23 cellular contexts compared by ENCODE assay signal in the genomic region with DNA sequence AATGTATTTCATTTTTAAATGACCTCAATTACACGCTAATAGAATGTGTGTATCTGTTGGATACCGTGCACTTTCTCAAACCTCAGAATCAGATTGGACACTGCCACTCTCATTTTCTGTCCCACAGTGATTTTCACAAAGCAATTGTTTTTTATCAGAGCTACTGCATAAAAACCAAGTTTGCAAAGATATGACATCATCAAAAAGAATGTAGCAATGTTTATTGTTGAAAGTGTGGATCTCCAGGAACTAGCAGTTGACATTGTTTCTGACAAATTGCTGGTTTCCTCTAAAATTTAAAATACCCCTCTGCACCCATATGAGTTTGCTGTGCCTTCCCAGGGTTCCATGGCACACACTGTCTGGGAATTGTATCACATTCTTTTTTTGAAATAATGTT.
DNase-seq lines count a peak whose midpoint lies in the region; ATAC-seq and TF ChIP-seq lines count a peak whose summit lies in the region.
"Had no signal": no experiment of that assay in that cellular context is flagged by ENCODE, and none has a peak within 500 bp of the region (broad histone marks: within the 10 kb centered on the region; RNA-seq: fewer than 3 reads in every experiment).

No MANE protein-coding gene starts in this region.

- H3K9ac ChIP-seq in PC-3 (ENCODE audit: low read length) (no peak overlapping the region), mesenchymal stem cell (ENCODE audit: low read length) (no peak overlapping the region)

- H3K27ac Mint-ChIP-seq in CD4-positive, alpha-beta T cell: no peak overlapping the region
- H3K27ac Mint-ChIP-seq: activated naive CD8-positive, alpha-beta T cell treated with anti-CD3 and anti-CD28 coated beads for 36 hours; activated T-helper 17 cell treated with anti-CD3 and anti-CD28 coated beads, Interleukin-2, amount 50 U/mL, for 72 hours had no signal

- no peak overlapping the region for H2BK120ac ChIP-seq in mesenchymal stem cell (ENCODE audit: low read depth, low read length)

- TF ChIP-seq CTCF in PC-3 (conservative IDR thresholded peaks at IDR 0.05; ENCODE audit: low read depth, low read length) (no peak), epithelial cell of esophagus (IDR thresholded peaks at IDR 0.05; ENCODE audit: insufficient read depth, low read depth, low read length, missing control alignments) (no peak), esophagus muscularis mucosa (IDR thresholded peaks at IDR 0.05) (no peak)
- TF ChIP-seq CTCF in CD4-positive, alpha-beta T cell (IDR thresholded peaks at IDR 0.05): no peak

- no peaks in the 10 kb centered on the region for H3K79me2 ChIP-seq in PC-3 (ENCODE audit: low read length)

- H2BK12ac ChIP-seq in mesenchymal stem cell (ENCODE audit: low read length in 2 of 2): no peak overlapping the region

- H3K4me2 ChIP-seq in PC-3 (ENCODE audit: low read length) (no peak overlapping the region), mesenchymal stem cell (ENCODE audit: low read length, poor library complexity, severe bottlenecking) (no peak overlapping the region)

- no peak overlapping the region for H3K4me3 Mint-ChIP-seq in CD4-positive, alpha-beta T cell
- H3K4me3 Mint-ChIP-seq: activated naive CD8-positive, alpha-beta T cell treated with anti-CD3 and anti-CD28 coated beads for 36 hours; activated T-helper 17 cell treated with anti-CD3 and anti-CD28 coated beads, Interleukin-2, amount 50 U/mL, for 72 hours had no signal

- ATAC-seq in PC-3: no peak
- no peak for ATAC-seq in CD4-positive, alpha-beta T cell (ENCODE audit: poor library complexity)
- ATAC-seq in right cardiac atrium: no peak
- no peak for ATAC-seq in left ventricle myocardium superior
- ATAC-seq: activated T-helper 17 cell treated with anti-CD3 and anti-CD28 coated beads, Interleukin-2, amount 50 U/mL, for 72 hours; gastrocnemius medialis; stimulated activated naive CD8-positive, alpha-beta T cell treated with anti-CD3 and anti-CD28 coated beads, Interleukin-15, Interleukin-2, amounts not matched to agents 100 U/mL and 50 U/mL, for 24 hours had no signal

- H2AK5ac ChIP-seq in mesenchymal stem cell (ENCODE audit: low read length, severe bottlenecking): no peak overlapping the region

- POLR2A ChIA-PET in PC-3 (lab: Charles Lee; ENCODE audit: unreplicated experiment): no interaction called here
- POLR2A ChIA-PET in CD4-positive, alpha-beta T cell (lab: Charles Lee): no interaction called here

- H3F3A ChIP-seq in PC-3 (ENCODE audit: low read length, unreplicated experiment): no peaks in the 10 kb centered on the region

- peaks cover 7% of the 10 kb centered on the region for H3K27me3 Mint-ChIP-seq in CD4-positive, alpha-beta T cell

- H3K36me3 ChIP-seq in PC-3 (ENCODE audit: low read depth, low read length): no peaks in the 10 kb centered on the region
- H3K36me3 ChIP-seq in mesenchymal stem cell (ENCODE audit: control insufficient read depth in 1 of 2, insufficient read depth in 2 of 2, low read depth in 1 of 2, low read length in 2 of 2): no peaks in the 10 kb centered on the region
- H3K36me3 ChIP-seq in esophagus muscularis mucosa: no peaks in the 10 kb centered on the region
- H3K36me3 ChIP-seq: brain microvascular endothelial cell, gastrocnemius medialis, spleen, tibial artery, WERI-Rb-1 had no signal

- no peak overlapping the region for H2BK5ac ChIP-seq in mesenchymal stem cell (ENCODE audit: low read depth, low read length, poor library complexity, severe bottlenecking)

- H4K8ac ChIP-seq in mesenchymal stem cell (ENCODE audit: low read length): no peak overlapping the region

- WGBS in mesenchymal stem cell: 78% methylated on average over 2 of the region's 2 CpGs
- 88% methylated on average over 2 of the region's 2 CpGs for WGBS in esophagus muscularis mucosa
- 60% methylated on average over 2 of the region's 2 CpGs for WGBS in right cardiac atrium

- TF ChIP-seq EP300 in esophagus muscularis mucosa (IDR thresholded peaks at IDR 0.05): no peak

- H4K91ac ChIP-seq in mesenchymal stem cell (ENCODE audit: low read length): no peak overlapping the region

- H3K9me2 ChIP-seq in PC-3 (replicated peaks; ENCODE audit: low read length): no peaks in the 10 kb centered on the region

- H3K4me1 Mint-ChIP-seq in CD4-positive, alpha-beta T cell (ENCODE audit: low read depth): no peaks in the 10 kb centered on the region
- H3K4me1 Mint-ChIP-seq: activated naive CD8-positive, alpha-beta T cell treated with anti-CD3 and anti-CD28 coated beads for 36 hours; activated T-helper 17 cell treated with anti-CD3 and anti-CD28 coated beads, Interleukin-2, amount 50 U/mL, for 72 hours had no signal

- no peak overlapping the region for H3K14ac ChIP-seq in mesenchymal stem cell (ENCODE audit: low read length in 2 of 2)

- no peaks in the 10 kb centered on the region for H3K36me3 Mint-ChIP-seq in CD4-positive, alpha-beta T cell (ENCODE audit: low read depth)
- H3K36me3 Mint-ChIP-seq: activated naive CD8-positive, alpha-beta T cell treated with anti-CD3 and anti-CD28 coated beads for 36 hours had no signal

- no peak overlapping the region for H3K4ac ChIP-seq in mesenchymal stem cell (ENCODE audit: low read depth in 1 of 2, low read length in 2 of 2)

- no peak overlapping the region for H2AFZ ChIP-seq in PC-3 (ENCODE audit: low read length)
- H2AFZ ChIP-seq in mesenchymal stem cell (ENCODE audit: low read depth, low read length): no peak overlapping the region

- TF ChIP-seq POLR2A in esophagus muscularis mucosa (IDR thresholded peaks at IDR 0.05; ENCODE audit: low read depth): no peak

- no peak overlapping the region for H2BK15ac ChIP-seq in mesenchymal stem cell (ENCODE audit: low read depth, poor library complexity, severe bottlenecking)

- no peaks in the 10 kb centered on the region for H3K79me1 ChIP-seq in mesenchymal stem cell (replicated peaks; ENCODE audit: low read length, poor library complexity, severe bottlenecking)

- no TSS peak for BruUV-seq in PC-3 (replicated peaks; lab: Mats Ljungman, UMichigan)

- no peak overlapping the region for H3K18ac ChIP-seq in mesenchymal stem cell (ENCODE audit: low read depth in 1 of 2, low read length in 2 of 2)

- H3K9me3 Mint-ChIP-seq in CD4-positive, alpha-beta T cell: no peaks in the 10 kb centered on the region
- H3K9me3 Mint-ChIP-seq: activated naive CD8-positive, alpha-beta T cell treated with anti-CD3 and anti-CD28 coated beads for 36 hours; activated T-helper 17 cell treated with anti-CD3 and anti-CD28 coated beads, Interleukin-2, amount 50 U/mL, for 72 hours had no signal

- H3K4me1 ChIP-seq in PC-3 (ENCODE audit: insufficient read depth, low read length) (no peaks in the 10 kb centered on the region), mesenchymal stem cell (ENCODE audit: control insufficient read depth, insufficient read depth, low read depth, low read length) (no peaks in the 10 kb centered on the region), esophagus muscularis mucosa (no peaks in the 10 kb centered on the region), right cardiac atrium (ENCODE audit: control insufficient read depth, insufficient read depth, low read length) (no peaks in the 10 kb centered on the region)
- H3K4me1 ChIP-seq: gastrocnemius medialis, spleen, tibial artery had no signal

- H3K27me3 ChIP-seq in PC-3 (ENCODE audit: low read length) (peaks cover 13% of the 10 kb centered on the region; the same call in 1 of the 2 replicates), mesenchymal stem cell (ENCODE audit: control insufficient read depth in 1 of 2, insufficient read depth in 1 of 2, low read length in 2 of 2) (no peaks in the 10 kb centered on the region), esophagus muscularis mucosa (no peaks in the 10 kb centered on the region), right cardiac atrium (ENCODE audit: control insufficient read depth, insufficient read depth) (no peaks in the 10 kb centered on the region)
- H3K27me3 ChIP-seq in CD4-positive, alpha-beta T cell (ENCODE audit: control insufficient read depth, insufficient read depth, low read length): no peaks in the 10 kb centered on the region
- H3K27me3 ChIP-seq: brain microvascular endothelial cell, gastrocnemius medialis, spleen, tibial artery had no signal

- H3K23ac ChIP-seq in mesenchymal stem cell (ENCODE audit: low read length in 2 of 2): no peak overlapping the region

- H3K4me3 ChIP-seq in PC-3 (ENCODE audit: low read length) (no peak overlapping the region), epithelial cell of esophagus (ENCODE audit: low read length) (no peak overlapping the region), mesenchymal stem cell (ENCODE audit: insufficient read depth in 1 of 2, low read depth in 1 of 2, low read length in 2 of 2) (no peak overlapping the region), esophagus muscularis mucosa (no peak overlapping the region), right cardiac atrium (ENCODE audit: low read length) (no peak overlapping the region)
- H3K4me3 ChIP-seq: gastrocnemius medialis, spleen, tibial artery had no signal

- H3K27ac ChIP-seq in PC-3 (ENCODE audit: low read length) (no peak overlapping the region), mesenchymal stem cell (ENCODE audit: low read length, poor library complexity, severe bottlenecking) (no peak overlapping the region), esophagus muscularis mucosa (replicated peaks in 1 of 4) (no peak overlapping the region), right cardiac atrium (ENCODE audit: low read length) (no peak overlapping the region)
- H3K27ac ChIP-seq in CD4-positive, alpha-beta T cell (ENCODE audit: low read depth, low read length): no peak overlapping the region
- H3K27ac ChIP-seq: brain microvascular endothelial cell, gastrocnemius medialis, HL-60, spleen, tibial artery, WERI-Rb-1 had no signal

- no peaks in the 10 kb centered on the region for H3K9me3 ChIP-seq in PC-3 (ENCODE audit: low read length)
- no peaks in the 10 kb centered on the region for H3K9me3 ChIP-seq in mesenchymal stem cell (ENCODE audit: control insufficient read depth, low read length)
- no peaks in the 10 kb centered on the region for H3K9me3 ChIP-seq in esophagus muscularis mucosa
- H3K9me3 ChIP-seq in CD4-positive, alpha-beta T cell (ENCODE audit: control insufficient read depth, low read length): no peaks in the 10 kb centered on the region
- no peaks in the 10 kb centered on the region for H3K9me3 ChIP-seq in right cardiac atrium (ENCODE audit: control insufficient read depth, low read length)
- H3K9me3 ChIP-seq: gastrocnemius medialis, spleen, tibial artery had no signal

- CTCF ChIA-PET in PC-3 (lab: Charles Lee): no interaction called here
- CTCF ChIA-PET in CD4-positive, alpha-beta T cell (lab: Charles Lee): no interaction called here

- H4K20me1 ChIP-seq in PC-3 (ENCODE audit: low read length): no peaks in the 10 kb centered on the region

- intact Hi-C loops in PC-3 (cut with micrococcal nuclease): no loop called here
- intact Hi-C loops in esophagus muscularis mucosa (cut with DNase I): no loop called here
- intact Hi-C loops in CD4-positive, alpha-beta T cell (cut with DNase I, micrococcal nuclease): no loop called here
- intact Hi-C loops in right cardiac atrium (cut with DNase I): no loop called here
- intact Hi-C loops in left ventricle myocardium superior (cut with micrococcal nuclease): no loop called here

- DNase-seq in GM03348 (ENCODE audit: low spot score) (peak; percentile 26), PC-3 (peak; percentile 19), epithelial cell of esophagus (ENCODE audit: low read depth) (peak; percentile 9), mesenchymal stem cell (peak; percentile 43), esophagus muscularis mucosa (ENCODE audit: extremely low spot score) (no peak), right cardiac atrium (no peak), left ventricle myocardium superior (no peak)
- DNase-seq in CD4-positive, alpha-beta T cell: no peak
- DNase-seq: activated CD4-positive, alpha-beta T cell treated with anti-CD3 and anti-CD28 coated beads, Interleukin-2, amount 50 U/mL, for 1 hour; activated naive CD8-positive, alpha-beta T cell treated with anti-CD3 and anti-CD28 coated beads for 36 hours; brain microvascular endothelial cell; cortex of kidney; DMS79 treated with DMSO at 0.1 percent for 48 hours; gastrocnemius medialis; NCI-H2081 treated with DMSO at 0.1 percent for 48 hours; nucleus accumbens; spleen; stimulated activated CD4-positive, alpha-beta T cell treated with anti-CD3 and anti-CD28 coated beads, Interleukin-4, amount 100 ng/mL, for 4 hours; stimulated activated naive CD8-positive, alpha-beta T cell treated with anti-CD3 and anti-CD28 coated beads, Interleukin-15, Interleukin-2, amounts not matched to agents 100 U/mL and 50 U/mL, for 24 hours; tibial artery; WERI-Rb-1 had no signal

Comparison
In these comparisons a context has a peak if more than half of its experiments do, and no peak if none do; other contexts are left out.
1. DNase-seq: peak in GM03348 (single experiment), PC-3 (single experiment), epithelial cell of esophagus (single experiment) and mesenchymal stem cell (single experiment); none in esophagus muscularis mucosa (single experiment), CD4-positive, alpha-beta T cell (0 of 10), right cardiac atrium (0 of 3) and left ventricle myocardium superior (single experiment).